In the genomic region with DNA sequence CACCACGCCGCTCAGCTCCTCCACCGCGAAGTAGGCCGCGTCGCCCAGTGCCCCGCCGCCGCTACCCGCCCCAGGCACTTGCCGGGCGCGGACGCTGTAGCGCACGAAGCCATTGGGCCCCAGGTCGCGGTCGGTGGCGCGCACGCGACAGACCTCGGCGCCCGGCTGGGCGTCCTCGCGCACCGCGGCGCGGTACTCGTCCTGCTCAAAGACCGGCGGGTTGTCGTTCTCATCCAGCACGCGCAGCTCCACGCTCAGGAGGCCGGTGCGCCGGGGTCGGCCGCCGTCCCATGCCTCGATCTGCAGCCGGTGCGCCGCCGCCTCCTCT, we compare ENCODE assay signal across 10 cellular contexts. TPM values are rescaled to one million over a fixed set of nuclear protein-coding genes. Genes with fewer than 3 reads are reported as not detected.
DNase-seq lines count a peak whose midpoint lies in the region; ATAC-seq and TF ChIP-seq lines count a peak whose summit lies in the region.
"Had no signal": no experiment of that assay in that cellular context is flagged by ENCODE, and none has a peak within 500 bp of the region (broad histone marks: within the 10 kb centered on the region; RNA-seq: fewer than 3 reads in every experiment).

No MANE protein-coding gene starts in this region.

- H3K27me3 Mint-ChIP-seq in activated CD4-positive, alpha-beta T cell treated with anti-CD3 and anti-CD28 coated beads, Interleukin-2, amount 10 ng/mL, durations not matched to agents 7 days and 5 days, result peaks cover 74% of the 10 kb centered on the region
- peaks cover 70% of the 10 kb centered on the region for H3K27me3 Mint-ChIP-seq in central memory CD8-positive, alpha-beta T cell
- H3K27me3 Mint-ChIP-seq in naive thymus-derived CD8-positive, alpha-beta T cell, result peaks cover 40 to 75% (median 47%) of the 10 kb centered on the region in 5 donors

- H3K36me3 Mint-ChIP-seq in activated CD4-positive, alpha-beta T cell treated with anti-CD3 and anti-CD28 coated beads, Interleukin-2, amount 10 ng/mL, durations not matched to agents 7 days and 5 days (ENCODE audit: low read depth), result no peaks in the 10 kb centered on the region
- no peaks in the 10 kb centered on the region for H3K36me3 Mint-ChIP-seq in central memory CD8-positive, alpha-beta T cell (ENCODE audit: insufficient read depth)
- peaks cover 2 to 7% (median 2%) of the 10 kb centered on the region in 3 donors for H3K36me3 Mint-ChIP-seq in naive thymus-derived CD8-positive, alpha-beta T cell

- H3K4me1 Mint-ChIP-seq in activated CD4-positive, alpha-beta T cell treated with anti-CD3 and anti-CD28 coated beads, Interleukin-2, amount 10 ng/mL, durations not matched to agents 7 days and 5 days, result peaks cover 12% of the 10 kb centered on the region
- H3K4me1 Mint-ChIP-seq in central memory CD8-positive, alpha-beta T cell, result peaks cover 7% of the 10 kb centered on the region
- peaks cover 5 to 20% (median 19%) of the 10 kb centered on the region in 4 donors for H3K4me1 Mint-ChIP-seq in naive thymus-derived CD8-positive, alpha-beta T cell

- H3K27me3 ChIP-seq in thoracic aorta (replicated peaks; ENCODE audit: insufficient read depth) (no peaks in the 10 kb centered on the region), brain microvascular endothelial cell (replicated peaks) (peaks cover 37% of the 10 kb centered on the region)

- H3K4me3 ChIP-seq in thoracic aorta, result peak overlapping the region; percentile 65
- H3K4me3 ChIP-seq in brain microvascular endothelial cell (ENCODE audit: low read depth, low read length), result no peak overlapping the region

- no peak overlapping the region for H3K27ac Mint-ChIP-seq in activated CD4-positive, alpha-beta T cell treated with anti-CD3 and anti-CD28 coated beads, Interleukin-2, amount 10 ng/mL, durations not matched to agents 7 days and 5 days
- no peak overlapping the region for H3K27ac Mint-ChIP-seq in central memory CD8-positive, alpha-beta T cell (ENCODE audit: low read depth)
- H3K27ac Mint-ChIP-seq in naive thymus-derived CD8-positive, alpha-beta T cell, result no peak overlapping the region

- in situ Hi-C loops in brain microvascular endothelial cell (cut with HindIII; ENCODE audit: low pct_ligation_motif_present, low sequenced_read_pairs), result no loop called here

- H3K36me3 ChIP-seq in thoracic aorta (no peaks in the 10 kb centered on the region), brain microvascular endothelial cell (replicated peaks) (no peaks in the 10 kb centered on the region)
- H3K36me3 ChIP-seq: neutrophil had no signal

- peaks cover 3 to 17% of the 10 kb centered on the region in 2 donors for H3K4me1 ChIP-seq in thoracic aorta (ENCODE audit: control insufficient read depth in 1 of 2, low read depth in 2 of 2)

- POLR2A ChIA-PET in activated CD4-positive, alpha-beta T cell treated with anti-CD3 and anti-CD28 coated beads, Interleukin-2, amount 10 ng/mL, durations not matched to agents 7 days and 5 days (lab: Charles Lee), result no interaction called here
- POLR2A ChIA-PET in naive thymus-derived CD8-positive, alpha-beta T cell (lab: Charles Lee), result no interaction called here

- CTCF ChIA-PET in activated CD4-positive, alpha-beta T cell treated with anti-CD3 and anti-CD28 coated beads, Interleukin-2, amount 10 ng/mL, durations not matched to agents 7 days and 5 days (lab: Charles Lee), result no interaction called here

- H3K9me3 Mint-ChIP-seq in activated CD4-positive, alpha-beta T cell treated with anti-CD3 and anti-CD28 coated beads, Interleukin-2, amount 10 ng/mL, durations not matched to agents 7 days and 5 days, result no peaks in the 10 kb centered on the region
- H3K9me3 Mint-ChIP-seq in central memory CD8-positive, alpha-beta T cell, result no peaks in the 10 kb centered on the region
- peaks cover 0 to 6% (median 0%) of the 10 kb centered on the region in 9 donors for H3K9me3 Mint-ChIP-seq in naive thymus-derived CD8-positive, alpha-beta T cell

- TF ChIP-seq CTCF in thoracic aorta (IDR thresholded peaks at IDR 0.05), result no peak
- no peak for TF ChIP-seq CTCF in brain microvascular endothelial cell (IDR thresholded peaks at IDR 0.05; ENCODE audit: low read depth, low read length, missing control alignments)

- H3K27ac ChIP-seq in thoracic aorta, result no peak overlapping the region
- no peak overlapping the region for H3K27ac ChIP-seq in brain microvascular endothelial cell
- H3K27ac ChIP-seq: neutrophil had no signal

- no peaks in the 10 kb centered on the region for H3K9me3 ChIP-seq in thoracic aorta
- H3K9me3 ChIP-seq: neutrophil had no signal

- no peak for ATAC-seq in central memory CD8-positive, alpha-beta T cell (replicated peaks; ENCODE audit: extremely low read depth, poor library complexity, severe bottlenecking)
- ATAC-seq in naive thymus-derived CD8-positive, alpha-beta T cell, result no peak
- no peak for ATAC-seq in thoracic aorta (ENCODE audit: insufficient number of reproducible peaks, low FRiP score, low read depth)

- DNase-seq in activated CD4-positive, alpha-beta T cell treated with anti-CD3 and anti-CD28 coated beads, Interleukin-2, amount 10 ng/mL, durations not matched to agents 7 days and 5 days, result no peak
- no peak for DNase-seq in activated CD4-positive, alpha-beta T cell treated with anti-CD3 and anti-CD28 coated beads for 1 hour
- DNase-seq in central memory CD8-positive, alpha-beta T cell (ENCODE audit: low spot score in 2 of 2), result no peak
- DNase-seq in naive thymus-derived CD8-positive, alpha-beta T cell, result no peak
- DNase-seq in thoracic aorta (ENCODE audit: low spot score), result no peak
- no peak for DNase-seq in NCI-H748 (lab: John Stamatoyannopoulos, UW; ENCODE audit: unreplicated experiment)
- no peak for DNase-seq in brain microvascular endothelial cell
- no peak for DNase-seq in OCI-M2 (lab: John Stamatoyannopoulos, UW; ENCODE audit: unreplicated experiment)
- DNase-seq: NCI-H1694 had no signal

- H3K4me3 Mint-ChIP-seq in activated CD4-positive, alpha-beta T cell treated with anti-CD3 and anti-CD28 coated beads, Interleukin-2, amount 10 ng/mL, durations not matched to agents 7 days and 5 days, result peak overlapping the region; percentile 56
- peak overlapping the region; percentile 43 for H3K4me3 Mint-ChIP-seq in central memory CD8-positive, alpha-beta T cell
- H3K4me3 Mint-ChIP-seq in naive thymus-derived CD8-positive, alpha-beta T cell, result peak overlapping the region in 8 of 10 donors; percentile 59 to 83 (median 68)

RNA-seq across cellular contexts. Expression of gene DCHS2, which starts 1.4 kb away (rescaled TPM):
- not detected for total RNA-seq in activated CD4-positive, alpha-beta T cell treated with anti-CD3 and anti-CD28 coated beads, Interleukin-2, amount 10 ng/mL, durations not matched to agents 7 days and 5 days
- total RNA-seq in naive thymus-derived CD8-positive, alpha-beta T cell, result not detected
- polyA plus RNA-seq in naive thymus-derived CD8-positive, alpha-beta T cell, result not detected
- under 1 TPM in 1 of 2 donors, not detected in 1; 0.35 TPM for total RNA-seq in thoracic aorta

RNA-seq across cellular contexts. Expression of gene PLRG1, which starts 60.0 kb away (rescaled TPM):
- total RNA-seq in activated CD4-positive, alpha-beta T cell treated with anti-CD3 and anti-CD28 coated beads, Interleukin-2, amount 10 ng/mL, durations not matched to agents 7 days and 5 days, result 10 to 100 TPM; 82.3 to 94.6 TPM
- 10 to 100 TPM; 90.4 to 92.4 TPM for total RNA-seq in naive thymus-derived CD8-positive, alpha-beta T cell
- polyA plus RNA-seq in naive thymus-derived CD8-positive, alpha-beta T cell, result 10 to 100 TPM; 86.2 to 92.3 (median 89.3) TPM
- 10 to 100 TPM; 18.4 to 42.5 TPM for total RNA-seq in thoracic aorta
